In genomic region chr3:158110658-158111018, GRCh38 we compare ENCODE assay signal across 8 cellular contexts. TPM values are rescaled to one million over a fixed set of nuclear protein-coding genes. Genes with fewer than 3 reads are reported as not detected.
DNase-seq lines count a peak whose midpoint lies in the region; ATAC-seq and TF ChIP-seq lines count a peak whose summit lies in the region.

No MANE protein-coding gene starts in this region.

- H3K4me1 ChIP-seq in Loucy (ENCODE audit: insufficient read depth, low read length, poor library complexity, severe bottlenecking) (peaks cover 34% of the 10 kb centered on the region), endodermal cell (ENCODE audit: control insufficient read depth, insufficient read depth, low read length) (no peaks in the 10 kb centered on the region), parathyroid adenoma (no peaks in the 10 kb centered on the region)

- WGBS in endodermal cell (ENCODE audit: insufficient coverage in 1 of 2, insufficient read length in 1 of 2), 2 experiments: 25 to 29% methylated on average over 3 to 4 of the region's 4 CpGs

- H3K4me3 ChIP-seq in Loucy (ENCODE audit: low read length, poor library complexity, severe bottlenecking): peak overlapping the region; percentile 96
- H3K4me3 ChIP-seq in endodermal cell (ENCODE audit: low read length): peak overlapping the region; percentile 95
- H3K4me3 ChIP-seq in parathyroid adenoma (ENCODE audit: low read depth, low read length): peak overlapping the region; percentile 80

- peaks cover 20% of the 10 kb centered on the region for H3K36me3 Mint-ChIP-seq in endodermal cell (ENCODE audit: low read depth)

- H3K27ac ChIP-seq in endodermal cell (ENCODE audit: low read depth, low read length): no peak overlapping the region
- H3K27ac ChIP-seq in parathyroid adenoma: peak overlapping the region; percentile 70

- H3K79me2 ChIP-seq in Loucy (ENCODE audit: insufficient read depth, low read length) (peaks cover 54% of the 10 kb centered on the region), parathyroid adenoma (no peaks in the 10 kb centered on the region)

- peaks cover 41% of the 10 kb centered on the region for H3K27me3 Mint-ChIP-seq in endodermal cell (ENCODE audit: insufficient read depth)

- peaks cover 9% of the 10 kb centered on the region for H3K4me1 Mint-ChIP-seq in endodermal cell

- H3K9me2 ChIP-seq in Loucy (replicated peaks; ENCODE audit: low read depth, low read length): no peaks in the 10 kb centered on the region

- H3F3A ChIP-seq in Loucy (ENCODE audit: low read depth): no peaks in the 10 kb centered on the region

- peak; percentile 0 for ATAC-seq in GM19328 (IDR thresholded peaks at IDR 0.05; ENCODE audit: unreplicated experiment)

- peak overlapping the region; percentile 82 for H3K4me2 ChIP-seq in Loucy (ENCODE audit: low read depth, low read length, poor library complexity, severe bottlenecking)
- H3K4me2 ChIP-seq in parathyroid adenoma (ENCODE audit: low read length): peak overlapping the region; percentile 96

- H3K9me3 ChIP-seq in Loucy (ENCODE audit: insufficient read depth, low read depth, low read length): no peaks in the 10 kb centered on the region
- H3K9me3 ChIP-seq in endodermal cell (ENCODE audit: control insufficient read depth, low read length): peaks cover 20% of the 10 kb centered on the region
- no peaks in the 10 kb centered on the region for H3K9me3 ChIP-seq in parathyroid adenoma (ENCODE audit: control insufficient read depth, low read length)

- H4K20me1 ChIP-seq in Loucy (ENCODE audit: insufficient read depth, low read length, poor library complexity, severe bottlenecking): peaks cover 17% of the 10 kb centered on the region

- H2AFZ ChIP-seq in Loucy (ENCODE audit: low read length) (peak overlapping the region; percentile 99), parathyroid adenoma (peak overlapping the region; percentile 91)

- no peaks in the 10 kb centered on the region for H3K27me3 ChIP-seq in Loucy (ENCODE audit: insufficient read depth, low read length, poor library complexity, severe bottlenecking)
- H3K27me3 ChIP-seq in endodermal cell (ENCODE audit: control insufficient read depth, insufficient read depth, low read length, poor library complexity, severe bottlenecking): peaks cover 39% of the 10 kb centered on the region
- peaks cover 3% of the 10 kb centered on the region for H3K27me3 ChIP-seq in parathyroid adenoma (ENCODE audit: control insufficient read depth, insufficient read depth, low read length)

- peak overlapping the region; percentile 93 for H3K27ac Mint-ChIP-seq in endodermal cell

- peaks cover 21% of the 10 kb centered on the region for H3K9me3 Mint-ChIP-seq in endodermal cell

- peak overlapping the region; percentile 72 for H3K4me3 Mint-ChIP-seq in endodermal cell

- TF ChIP-seq CTCF in Loucy (conservative IDR thresholded peaks at IDR 0.05; ENCODE audit: low read length): no peak
- no peak for TF ChIP-seq CTCF in endodermal cell (conservative IDR thresholded peaks at IDR 0.05)
- no peak for TF ChIP-seq CTCF in parathyroid adenoma (IDR thresholded peaks at IDR 0.05)

- H3K9ac ChIP-seq in Loucy (ENCODE audit: low read depth, low read length, poor library complexity, severe bottlenecking) (peak overlapping the region; percentile 72), endodermal cell (ENCODE audit: extremely low read depth, low read length, poor library complexity, severe bottlenecking) (peak overlapping the region; percentile 80), parathyroid adenoma (no peak overlapping the region)

- no peaks in the 10 kb centered on the region for H3K36me3 ChIP-seq in Loucy (ENCODE audit: insufficient read depth, low read length)
- no peaks in the 10 kb centered on the region for H3K36me3 ChIP-seq in endodermal cell (ENCODE audit: control insufficient read depth, insufficient read depth, low read length)
- no peaks in the 10 kb centered on the region for H3K36me3 ChIP-seq in parathyroid adenoma (ENCODE audit: control insufficient read depth, insufficient read depth, low read length)

- DNase-seq in endodermal cell (no peak), HPDE6-E6E7 (ENCODE audit: extremely low spot score) (no peak), AG20443 (ENCODE audit: low spot score) (no peak), NCI-H748 treated with DMSO at 0.1 percent for 48 hours (lab: John Stamatoyannopoulos, UW) (no peak)
- no peak for DNase-seq in effector CD8-positive, alpha-beta T cell (lab: John Stamatoyannopoulos, UW)

RNA-seq across cellular contexts. Expression of gene RSRC1, which starts 0.7 kb away (rescaled TPM):
- 10 to 100 TPM; 45.3 to 52.1 TPM for total RNA-seq in endodermal cell
- 33.3 TPM for polyA plus RNA-seq in endodermal cell (2013, experiment 1 of 2)
- 35.7 TPM for polyA plus RNA-seq in endodermal cell (2013, experiment 2 of 2)

RNA-seq across cellular contexts. Expression of gene SHOX2, which starts 4.4 kb away (rescaled TPM):
- total RNA-seq in endodermal cell: 1 to 10 TPM; 1.1 to 1.3 TPM
- polyA plus RNA-seq in endodermal cell (2013, experiment 1 of 2): 1.4 TPM
- 1.8 TPM for polyA plus RNA-seq in endodermal cell (2013, experiment 2 of 2)
